8 cellular contexts compared by ENCODE assay signal in the genomic region with DNA sequence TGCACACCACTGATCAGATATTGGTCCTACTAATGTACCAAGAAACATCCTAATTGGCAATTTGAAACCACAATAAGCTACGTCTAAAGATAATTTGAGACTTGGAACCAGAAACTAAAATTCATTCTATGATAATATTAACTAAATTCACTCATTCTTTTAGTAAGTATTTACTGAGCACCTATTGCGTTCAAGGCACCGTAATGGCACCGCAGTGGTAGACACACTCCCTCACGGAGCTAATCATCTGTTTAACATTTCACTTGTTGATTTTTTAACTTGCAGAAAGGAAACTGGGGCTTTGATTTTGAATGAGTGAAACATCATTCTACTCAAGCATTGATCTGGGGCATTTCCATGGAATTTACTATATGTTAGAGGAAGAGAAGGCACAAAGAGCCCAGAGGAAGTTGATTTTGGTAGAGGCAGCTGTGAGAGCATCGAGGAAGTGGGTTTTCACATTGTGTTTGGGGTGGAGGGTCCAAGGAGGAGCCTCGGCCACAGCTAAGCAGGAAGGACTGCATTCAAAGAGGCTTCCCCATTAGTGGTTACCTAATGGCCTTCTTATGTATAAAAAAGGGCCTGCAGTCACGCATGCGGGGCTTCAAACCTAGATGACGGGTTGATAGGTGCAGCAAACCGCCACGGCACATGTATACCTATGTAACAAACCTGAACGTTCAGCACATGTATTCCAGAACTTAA. TPM values are rescaled to one million over a fixed set of nuclear protein-coding genes. Genes with fewer than 3 reads are reported as not detected.
A peak's percentile ranks its signal among the peaks of the same experiment; 100 is the strongest.
DNase-seq lines count a peak whose midpoint lies in the region; ATAC-seq and TF ChIP-seq lines count a peak whose summit lies in the region.

No MANE protein-coding gene starts in this region.

- intact Hi-C loops in spleen (cut with DNase I; ENCODE audit: low total_unique reads): loop anchor here (10.0 kb wide), 1 partner anchor 58 kb away; no protein-coding TSS in a partner anchor

- peak overlapping the region; percentile 68 to 89 (median 82) for H3K27ac ChIP-seq in Peyer's patch
- H3K27ac ChIP-seq in spleen: peak overlapping the region; percentile 65 to 98 (median 89)

- peaks cover 55% of the 10 kb centered on the region for H3K36me3 Mint-ChIP-seq in effector memory CD8-positive, alpha-beta T cell (ENCODE audit: insufficient read depth)

- in situ Hi-C loops in ACHN (cut with HindIII; ENCODE audit: low pct_ligation_motif_present, low pct_unique_long_range_greater_than_20kb, low sequenced_read_pairs): no loop called here

- DNase-seq in Peyer's patch (peak in 2 of 3 donors; percentile 77 to 86), spleen (no peak), GM19238 (ENCODE audit: insufficient read length, low spot score) (no peak), mucosa of gallbladder (ENCODE audit: low spot score) (no peak), amniotic stem cell (lab: John Stamatoyannopoulos, UW) (no peak), ACHN (no peak)
- peak; percentile 40 to 53 (median 50) for DNase-seq in effector memory CD8-positive, alpha-beta T cell

- H3K4me3 ChIP-seq in Peyer's patch (no peak overlapping the region), spleen (peak overlapping the region in 3 of 8 donors; percentile 11 to 52 (median 13))

- no peaks in the 10 kb centered on the region for H3K27me3 Mint-ChIP-seq in effector memory CD8-positive, alpha-beta T cell

- WGBS in spleen, 5 donors: 30 to 49% (median 32%) methylated on average over 13 of the region's 13 CpGs

- H3K36me3 ChIP-seq in Peyer's patch: no peaks in the 10 kb centered on the region
- H3K36me3 ChIP-seq in spleen: no peaks in the 10 kb centered on the region

- TF ChIP-seq POLR2A in Peyer's patch (IDR thresholded peaks at IDR 0.05) (no peak), spleen (IDR thresholded peaks at IDR 0.05) (no peak)

- no peaks in the 10 kb centered on the region for H3K27me3 ChIP-seq in Peyer's patch
- no peaks in the 10 kb centered on the region for H3K27me3 ChIP-seq in spleen (replicated peaks in 1 of 7)

- no peaks in the 10 kb centered on the region for H3K9me3 Mint-ChIP-seq in effector memory CD8-positive, alpha-beta T cell

- peak overlapping the region; percentile 87 to 88 for H3K4me3 Mint-ChIP-seq in effector memory CD8-positive, alpha-beta T cell

- peaks cover 14 to 97% (median 61%) of the 10 kb centered on the region in 4 donors for H3K4me1 ChIP-seq in Peyer's patch
- H3K4me1 ChIP-seq in spleen: peaks cover 79 to 100% (median 99%) of the 10 kb centered on the region in 6 donors

- H3K9me3 ChIP-seq in Peyer's patch (no peaks in the 10 kb centered on the region), spleen (no peaks in the 10 kb centered on the region)

- H3K4me1 Mint-ChIP-seq in effector memory CD8-positive, alpha-beta T cell (ENCODE audit: low read depth in 2 of 2): peaks cover 74 to 88% of the 10 kb centered on the region in 2 donors

- no peak for TF ChIP-seq CTCF in Peyer's patch (IDR thresholded peaks at IDR 0.05)
- TF ChIP-seq CTCF in spleen (IDR thresholded peaks at IDR 0.05 in 8 of 11, conservative IDR thresholded peaks at IDR 0.05 in 3 of 11): no peak

- peak overlapping the region; percentile 93 to 97 for H3K27ac Mint-ChIP-seq in effector memory CD8-positive, alpha-beta T cell

- peak; percentile 35 for ATAC-seq in GM21423 (IDR thresholded peaks at IDR 0.05; ENCODE audit: unreplicated experiment)
- peak; percentile 39 for ATAC-seq in effector memory CD8-positive, alpha-beta T cell (replicated peaks)

RNA-seq across cellular contexts. Expression of gene RAPGEF1, which starts 7.1 kb away (rescaled TPM):
- total RNA-seq in Peyer's patch (100 to 1,000 TPM in 1 of 4 donors, 10 to 100 TPM in 3; 51.7 to 182 (median 70.7) TPM), spleen (100 to 1,000 TPM in 6 of 7 donors, 10 to 100 TPM in 1; 88.1 to 137 (median 118) TPM), mucosa of gallbladder (75.9 TPM)
- 10 to 100 TPM; 16.9 to 47.8 (median 19.9) TPM for polyA plus RNA-seq in spleen

Comparison
In these comparisons a context has a peak if more than half of its experiments do, and no peak if none do; other contexts are left out.
1. DNase-seq: peak in Peyer's patch (2 of 3) and effector memory CD8-positive, alpha-beta T cell (3 of 3); none in spleen (single experiment), GM19238 (single experiment), mucosa of gallbladder (single experiment), amniotic stem cell (single experiment) and ACHN (single experiment).